In the genomic region with DNA sequence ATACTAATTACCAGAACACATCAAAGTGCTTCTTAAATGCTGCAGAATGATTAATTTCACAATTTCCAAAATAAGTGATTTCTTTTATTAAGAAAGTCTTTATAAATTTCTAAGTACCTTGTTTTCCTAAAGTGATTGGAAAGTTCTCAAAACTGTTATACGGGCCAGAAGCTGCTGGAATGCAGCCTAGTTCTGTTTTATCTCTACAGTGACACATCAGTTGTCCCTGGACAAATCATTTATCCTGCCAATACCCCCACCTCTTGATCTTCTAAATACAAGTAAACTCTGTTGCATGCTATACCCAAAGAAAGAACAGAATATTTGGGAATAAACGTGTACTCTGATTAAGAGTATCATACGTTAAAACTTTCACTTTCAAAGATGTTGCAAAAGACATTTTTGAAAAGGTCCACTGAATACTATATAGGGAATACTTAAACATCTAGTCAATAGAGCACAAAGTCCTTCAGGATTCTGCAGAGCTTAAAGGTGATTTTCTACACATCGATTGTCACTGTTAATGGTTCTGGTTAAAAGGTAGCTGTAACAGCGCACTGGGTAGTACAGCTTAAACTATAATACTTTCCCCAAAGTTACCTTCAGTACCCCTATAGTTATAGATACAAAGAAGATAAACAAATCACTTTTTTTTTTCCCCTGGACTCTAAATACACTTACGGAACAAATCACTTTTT, we compare ENCODE assay signal across 9 cellular contexts.
DNase-seq lines count a peak whose midpoint lies in the region; ATAC-seq and TF ChIP-seq lines count a peak whose summit lies in the region.
"Had no signal": no experiment of that assay in that cellular context is flagged by ENCODE, and none has a peak within 500 bp of the region (broad histone marks: within the 10 kb centered on the region; RNA-seq: fewer than 3 reads in every experiment).

No MANE protein-coding gene starts in this region.

- H3K4me3 ChIP-seq in CD4-positive, CD25-positive, alpha-beta regulatory T cell (ENCODE audit: low read depth, low read length): peak overlapping the region; percentile 80
- peak overlapping the region; percentile 60 for H3K4me3 ChIP-seq in OCI-LY7 (ENCODE audit: low read depth, low read length, poor library complexity, severe bottlenecking)
- peak overlapping the region; percentile 30 for H3K4me3 ChIP-seq in effector memory CD4-positive, alpha-beta T cell (ENCODE audit: insufficient read depth, low read depth, low read length, poor library complexity, severe bottlenecking)

- ATAC-seq in CD4-positive, CD25-positive, alpha-beta regulatory T cell (ENCODE audit: low read depth in 2 of 2): no peak
- no peak for ATAC-seq in naive B cell (ENCODE audit: low read depth in 2 of 2)
- ATAC-seq in HG02840 (IDR thresholded peaks at IDR 0.05; ENCODE audit: low FRiP score, unreplicated experiment): no peak

- BruUV-seq in OCI-LY7 (replicated peaks; lab: Mats Ljungman, UMichigan): TSS peak; percentile 49

- DNase-seq in CD4-positive, CD25-positive, alpha-beta regulatory T cell: no peak
- DNase-seq in OCI-LY7 (ENCODE audit: low spot score): no peak
- no peak for DNase-seq in effector memory CD4-positive, alpha-beta T cell
- no peak for DNase-seq in naive B cell
- no peak for DNase-seq in NCI-H69 (lab: John Stamatoyannopoulos, UW)
- DNase-seq in GM13977 (ENCODE audit: low spot score): no peak
- DNase-seq in retina: no peak
- DNase-seq: MV-4-11 had no signal

- peak overlapping the region; percentile 30; the same call in 1 of the 2 replicates for H2AFZ ChIP-seq in OCI-LY7 (ENCODE audit: low read length)

- peaks cover 74% of the 10 kb centered on the region for H3K4me1 ChIP-seq in CD4-positive, CD25-positive, alpha-beta regulatory T cell (ENCODE audit: control insufficient read depth, insufficient read depth, low read length, poor library complexity, severe bottlenecking)
- H3K4me1 ChIP-seq in OCI-LY7 (ENCODE audit: insufficient read depth, low read length, poor library complexity, severe bottlenecking): peaks cover 84% of the 10 kb centered on the region
- H3K4me1 ChIP-seq in effector memory CD4-positive, alpha-beta T cell (ENCODE audit: control insufficient read depth, insufficient read depth, low read length, poor library complexity, severe bottlenecking): peaks cover 63% of the 10 kb centered on the region

- no peaks in the 10 kb centered on the region for H3K9me3 ChIP-seq in CD4-positive, CD25-positive, alpha-beta regulatory T cell (ENCODE audit: control insufficient read depth in 2 of 2, low read length in 2 of 2)
- H3K9me3 ChIP-seq in OCI-LY7 (ENCODE audit: low read length): no peaks in the 10 kb centered on the region; the same call in 1 of the 2 replicates
- no peaks in the 10 kb centered on the region for H3K9me3 ChIP-seq in effector memory CD4-positive, alpha-beta T cell (ENCODE audit: control insufficient read depth, low read length)

- peaks cover 61 to 87% (median 76%) of the 10 kb centered on the region in 4 donors for H3K4me1 Mint-ChIP-seq in CD4-positive, CD25-positive, alpha-beta regulatory T cell
- H3K4me1 Mint-ChIP-seq in naive B cell: peaks cover 69 to 99% (median 83%) of the 10 kb centered on the region in 3 donors

- no peaks in the 10 kb centered on the region for H3K36me3 ChIP-seq in CD4-positive, CD25-positive, alpha-beta regulatory T cell (ENCODE audit: control insufficient read depth, insufficient read depth, low read length)
- peaks cover 26% of the 10 kb centered on the region for H3K36me3 ChIP-seq in OCI-LY7 (ENCODE audit: insufficient read depth, low read length)
- H3K36me3 ChIP-seq in effector memory CD4-positive, alpha-beta T cell (ENCODE audit: control insufficient read depth, insufficient read depth, low read length): peaks cover 3% of the 10 kb centered on the region

- in situ Hi-C loops in GM13977 (cut with MboI; ENCODE audit: low pct_unique_long_range_greater_than_20kb, low sequenced_read_pairs, unreplicated experiment): no loop called here

- H3K27ac Mint-ChIP-seq in CD4-positive, CD25-positive, alpha-beta regulatory T cell: peak overlapping the region; percentile 83 to 98 (median 97)
- H3K27ac Mint-ChIP-seq in naive B cell: peak overlapping the region; percentile 95 to 99 (median 98)

- POLR2A ChIA-PET in OCI-LY7 (lab: Charles Lee): interaction anchor here (0.5 to 4.5 kb wide), 25 partner anchors 9 to 254 kb away, joined by 3 to 90 read pairs (median 6); a partner anchor contains a TSS

- CTCF ChIA-PET in OCI-LY7 (lab: Charles Lee; ENCODE audit: unreplicated experiment): interaction anchor here (0.8 to 1.8 kb wide), 5 partner anchors 12 to 176 kb away, joined by 3 to 7 read pairs (median 3); no protein-coding TSS in a partner anchor

- peaks cover 0 to 6% (median 0%) of the 10 kb centered on the region in 7 donors for H3K9me3 Mint-ChIP-seq in CD4-positive, CD25-positive, alpha-beta regulatory T cell
- H3K9me3 Mint-ChIP-seq in naive B cell: no peaks in the 10 kb centered on the region

- intact Hi-C loops in OCI-LY7 (cut with micrococcal nuclease; ENCODE audit: unreplicated experiment): loop anchor here (5.0 kb wide), 1 partner anchor 47 kb away; no protein-coding TSS in a partner anchor

- H3K4me3 Mint-ChIP-seq in CD4-positive, CD25-positive, alpha-beta regulatory T cell: peak overlapping the region; percentile 77 to 88 (median 86)
- H3K4me3 Mint-ChIP-seq in naive B cell: peak overlapping the region; percentile 62 to 90 (median 80)

- TF ChIP-seq CTCF in OCI-LY7 (conservative IDR thresholded peaks at IDR 0.05; ENCODE audit: low read length) (no peak), GM13977 (IDR thresholded peaks at IDR 0.05; ENCODE audit: extremely low read depth, insufficient read depth, missing control alignments) (no peak)

- no peaks in the 10 kb centered on the region for H4K20me1 ChIP-seq in OCI-LY7 (ENCODE audit: insufficient read depth, low read length)

- H3K27me3 ChIP-seq in CD4-positive, CD25-positive, alpha-beta regulatory T cell (ENCODE audit: control insufficient read depth, insufficient read depth, low read length): no peaks in the 10 kb centered on the region
- H3K27me3 ChIP-seq in effector memory CD4-positive, alpha-beta T cell (replicated peaks; ENCODE audit: control insufficient read depth, insufficient read depth, low read length, poor library complexity, severe bottlenecking): no peaks in the 10 kb centered on the region

- peaks cover 21% of the 10 kb centered on the region for H3K36me3 Mint-ChIP-seq in CD4-positive, CD25-positive, alpha-beta regulatory T cell
- peaks cover 6 to 19% of the 10 kb centered on the region in 2 donors for H3K36me3 Mint-ChIP-seq in naive B cell

- peaks cover 57% of the 10 kb centered on the region; the same call in 1 of the 2 replicates for H3K79me2 ChIP-seq in OCI-LY7 (ENCODE audit: insufficient read depth, low read depth, low read length)

- H3K27me3 Mint-ChIP-seq in CD4-positive, CD25-positive, alpha-beta regulatory T cell: no peaks in the 10 kb centered on the region
- no peaks in the 10 kb centered on the region for H3K27me3 Mint-ChIP-seq in naive B cell

- H3K9me2 ChIP-seq in OCI-LY7 (ENCODE audit: insufficient read depth, low read length): no peaks in the 10 kb centered on the region

- peak overlapping the region; percentile 69 for H3K27ac ChIP-seq in CD4-positive, CD25-positive, alpha-beta regulatory T cell (ENCODE audit: insufficient read depth, low read length, poor library complexity, severe bottlenecking)
- H3K27ac ChIP-seq in OCI-LY7 (ENCODE audit: low read depth, low read length, poor library complexity, severe bottlenecking): peak overlapping the region; percentile 97
- peak overlapping the region; percentile 78 for H3K27ac ChIP-seq in effector memory CD4-positive, alpha-beta T cell (ENCODE audit: insufficient read depth, low read length, poor library complexity, severe bottlenecking)

- peak overlapping the region; percentile 92 for H3K4me2 ChIP-seq in OCI-LY7 (ENCODE audit: low read length)

Comparison
In these comparisons a context has a peak if more than half of its experiments do, and no peak if none do; other contexts are left out.
1. H3K4me3 ChIP-seq: peak in every context shown above with its lines; median percentile 80 in CD4-positive, CD25-positive, alpha-beta regulatory T cell; 60 in OCI-LY7; 30 in effector memory CD4-positive, alpha-beta T cell.